20 cellular contexts compared by ENCODE assay signal in genomic region chr19:48968813-48969218, GRCh38. TPM values are rescaled to one million over a fixed set of nuclear protein-coding genes. Genes with fewer than 3 reads are reported as not detected.
DNase-seq lines count a peak whose midpoint lies in the region; ATAC-seq and TF ChIP-seq lines count a peak whose summit lies in the region.
"Had no signal": no experiment of that assay in that cellular context is flagged by ENCODE, and none has a peak within 500 bp of the region (broad histone marks: within the 10 kb centered on the region; RNA-seq: fewer than 3 reads in every experiment).

No MANE protein-coding gene starts in this region.

- intact Hi-C loops in CD14-positive monocyte (cut with micrococcal nuclease), result loop anchor here (5.0 to 10.0 kb wide), 2 partner anchors 332 to 334 kb away; partner anchors contain the start of gene DBP (in 2 of the 2)
- intact Hi-C loops in stomach (cut with DNase I; ENCODE audit: low total_unique reads), result no loop called here
- intact Hi-C loops in body of pancreas (cut with DNase I), result no loop called here

- DNase-seq in CD14-positive monocyte (ENCODE audit: low spot score), result no peak
- no peak for DNase-seq in SK-N-MC (ENCODE audit: low read depth, low spot score)
- DNase-seq in left lobe of liver (ENCODE audit: low spot score), result peak; percentile 78
- DNase-seq in stomach, result no peak
- no peak for DNase-seq in NCI-H128 (lab: John Stamatoyannopoulos, UW; ENCODE audit: unreplicated experiment)
- no peak for DNase-seq in HCEC 1CT
- no peak for DNase-seq in body of pancreas
- no peak for DNase-seq in HuH-7.5 (ENCODE audit: low spot score)
- DNase-seq: activated CD4-positive, alpha-beta T cell treated with anti-CD3 and anti-CD28 coated beads for 4 hours; activated CD8-positive, alpha-beta memory T cell treated with anti-CD3 and anti-CD28 coated beads, Interleukin-2, amount 50 U/mL, for 48 hours; activated naive CD4-positive, alpha-beta T cell; Calu3; immature natural killer cell; NCI-H2029; NCI-H510A; stimulated activated CD4-positive, alpha-beta T cell treated with anti-CD3 and anti-CD28 coated beads, Interleukin-15, amount 100 ng/mL, for 24 hours; T1000 had no signal

- TF ChIP-seq POLR2A in stomach (IDR thresholded peaks at IDR 0.05), result peak in 1 of 4 donors; percentile 20
- TF ChIP-seq POLR2A in body of pancreas (IDR thresholded peaks at IDR 0.05), result no peak

- peak overlapping the region in 5 of 7 donors; percentile 95 to 99 (median 97) for H3K27ac Mint-ChIP-seq in CD14-positive monocyte

- TF ChIP-seq EP300 in stomach (IDR thresholded peaks at IDR 0.05), result no peak

- TF ChIP-seq CTCF in CD14-positive monocyte (IDR thresholded peaks at IDR 0.05) (no peak), stomach (IDR thresholded peaks at IDR 0.05) (no peak), body of pancreas (IDR thresholded peaks at IDR 0.05) (no peak)

- H3K4me3 ChIP-seq in SK-N-MC (no peak overlapping the region), stomach (no peak overlapping the region), body of pancreas (no peak overlapping the region)

- 67 to 82% (median 71%) methylated on average over 15 of the region's 15 CpGs for WGBS in stomach, 5 donors
- WGBS in body of pancreas, 2 donors, result 90 to 92% methylated on average over 15 of the region's 15 CpGs

- peaks cover 47% of the 10 kb centered on the region for H3K4me1 Mint-ChIP-seq in CD14-positive monocyte

- no peak overlapping the region for H3K4me3 Mint-ChIP-seq in CD14-positive monocyte
- H3K4me3 Mint-ChIP-seq: immature natural killer cell; stimulated activated naive CD8-positive, alpha-beta T cell treated with anti-CD3 and anti-CD28 coated beads, Interleukin-15, Interleukin-2, amounts not matched to agents 100 ng/mL and 50 ng/mL, for 24 hours had no signal

- H3K36me3 ChIP-seq in SK-N-MC (ENCODE audit: insufficient read depth, low read length), result peaks cover 20% of the 10 kb centered on the region
- peaks cover 38 to 77% (median 74%) of the 10 kb centered on the region in 4 donors for H3K36me3 ChIP-seq in stomach
- peaks cover 0 to 2% of the 10 kb centered on the region in 2 donors for H3K36me3 ChIP-seq in body of pancreas (replicated peaks in 1 of 2; ENCODE audit: insufficient read depth in 1 of 2, low read depth in 2 of 2)

- peaks cover 0 to 10% (median 0%) of the 10 kb centered on the region in 7 donors for H3K9me3 Mint-ChIP-seq in CD14-positive monocyte
- H3K9me3 Mint-ChIP-seq: immature natural killer cell; mesothelial cell of epicardium; stimulated activated naive CD8-positive, alpha-beta T cell treated with anti-CD3 and anti-CD28 coated beads, Interleukin-15, Interleukin-2, amounts not matched to agents 100 ng/mL and 50 ng/mL, for 24 hours had no signal

- H3K9me3 ChIP-seq in SK-N-MC (ENCODE audit: low read depth, low read length) (no peaks in the 10 kb centered on the region), stomach (no peaks in the 10 kb centered on the region), body of pancreas (no peaks in the 10 kb centered on the region)

- ATAC-seq in left lobe of liver (peak; percentile 23), body of pancreas (no peak)

- no peaks in the 10 kb centered on the region for H3K27me3 ChIP-seq in stomach
- H3K27me3 ChIP-seq in body of pancreas, result no peaks in the 10 kb centered on the region

- H3K4me1 ChIP-seq in stomach (peaks cover 24 to 64% (median 44%) of the 10 kb centered on the region in 4 donors), body of pancreas (peaks cover 22% of the 10 kb centered on the region)

- peaks cover 0 to 14% (median 0%) of the 10 kb centered on the region in 3 donors for H3K27me3 Mint-ChIP-seq in CD14-positive monocyte (ENCODE audit: low read depth in 3 of 3)
- H3K27me3 Mint-ChIP-seq: stimulated activated naive CD8-positive, alpha-beta T cell treated with anti-CD3 and anti-CD28 coated beads, Interleukin-15, Interleukin-2, amounts not matched to agents 100 ng/mL and 50 ng/mL, for 24 hours had no signal

- H3K27ac ChIP-seq in SK-N-MC (peak overlapping the region; percentile 87), stomach (peak overlapping the region in 4 of 5 donors; percentile 93 to 97 (median 96)), body of pancreas (no peak overlapping the region)

- H3K9ac ChIP-seq in SK-N-MC (ENCODE audit: insufficient read length), result no peak overlapping the region

- peaks cover 37 to 59% of the 10 kb centered on the region in 2 donors for H3K36me3 Mint-ChIP-seq in CD14-positive monocyte

RNA-seq across cellular contexts. Expression of gene FTL, which starts 3.7 kb away (rescaled TPM):
- polyA plus RNA-seq in CD14-positive monocyte (over 10,000 TPM; 23,650 to 26,681 TPM), stomach (1,000 to 10,000 TPM; 3,915 to 8,824 (median 7,571) TPM)
- total RNA-seq in left lobe of liver (8,713 TPM), stomach (1,000 to 10,000 TPM; 1,292 to 4,272 (median 3,457) TPM), body of pancreas (1,000 to 10,000 TPM; 1,824 to 3,385 TPM)

RNA-seq across cellular contexts. Expression of gene BAX, which starts 14.1 kb away (rescaled TPM):
- 10 to 100 TPM; 69.2 to 80.5 TPM for polyA plus RNA-seq in CD14-positive monocyte
- total RNA-seq in left lobe of liver, result 18.9 TPM
- total RNA-seq in stomach, result 100 to 1,000 TPM in 1 of 5 donors, 10 to 100 TPM in 4; 12.1 to 121 (median 20.2) TPM
- 10 to 100 TPM; 61.6 to 85.3 (median 77.6) TPM for polyA plus RNA-seq in stomach
- 10 to 100 TPM; 15.3 to 22.7 TPM for total RNA-seq in body of pancreas

RNA-seq across cellular contexts. Expression of gene GYS1, which starts 24.3 kb away (rescaled TPM):
- polyA plus RNA-seq in CD14-positive monocyte, result 10 to 100 TPM; 13.3 to 21.3 TPM
- total RNA-seq in left lobe of liver, result 13.6 TPM
- total RNA-seq in stomach, result 10 to 100 TPM; 13.0 to 63.6 (median 46.4) TPM
- polyA plus RNA-seq in stomach, result 10 to 100 TPM; 13.0 to 25.5 (median 15.5) TPM
- total RNA-seq in body of pancreas, result 10 to 100 TPM in 1 of 2 donors, 1 to 10 TPM in 1; 7.5 to 17.8 TPM

RNA-seq across cellular contexts. Expression of gene RUVBL2, which starts 24.9 kb away (rescaled TPM):
- 10 to 100 TPM; 40.1 to 41.9 TPM for polyA plus RNA-seq in CD14-positive monocyte
- 34.3 TPM for total RNA-seq in left lobe of liver
- 10 to 100 TPM in 4 of 5 donors, under 1 TPM in 1; 0.58 to 96.0 (median 59.1) TPM for total RNA-seq in stomach
- polyA plus RNA-seq in stomach, result 10 to 100 TPM; 55.3 to 69.2 (median 63.3) TPM
- 10 to 100 TPM; 46.5 to 47.2 TPM for total RNA-seq in body of pancreas

RNA-seq across cellular contexts. Expression of gene DHDH, which starts 35.3 kb away (rescaled TPM):
- polyA plus RNA-seq in CD14-positive monocyte (under 1 TPM in 1 of 2 donors, not detected in 1; 0.38 TPM), stomach (1 to 10 TPM in 1 of 3 donors, under 1 TPM in 1, not detected in 1; 0.93 to 1.2 TPM)
- total RNA-seq in left lobe of liver (0.23 TPM), stomach (under 1 TPM in 1 of 5 donors, not detected in 4; 0.89 TPM), body of pancreas (not detected)
- total RNA-seq: glomerular endothelial cell had no signal

Comparison
In these comparisons a context has a peak if more than half of its experiments do, and no peak if none do; other contexts are left out.
1. H3K27ac ChIP-seq: peak in SK-N-MC (single experiment) and stomach (4 of 5); none in body of pancreas (0 of 4).
2. intact Hi-C loops: an anchor here in CD14-positive monocyte (5.0 to 10.0 kb wide); none called in stomach and body of pancreas.